In the genomic region with DNA sequence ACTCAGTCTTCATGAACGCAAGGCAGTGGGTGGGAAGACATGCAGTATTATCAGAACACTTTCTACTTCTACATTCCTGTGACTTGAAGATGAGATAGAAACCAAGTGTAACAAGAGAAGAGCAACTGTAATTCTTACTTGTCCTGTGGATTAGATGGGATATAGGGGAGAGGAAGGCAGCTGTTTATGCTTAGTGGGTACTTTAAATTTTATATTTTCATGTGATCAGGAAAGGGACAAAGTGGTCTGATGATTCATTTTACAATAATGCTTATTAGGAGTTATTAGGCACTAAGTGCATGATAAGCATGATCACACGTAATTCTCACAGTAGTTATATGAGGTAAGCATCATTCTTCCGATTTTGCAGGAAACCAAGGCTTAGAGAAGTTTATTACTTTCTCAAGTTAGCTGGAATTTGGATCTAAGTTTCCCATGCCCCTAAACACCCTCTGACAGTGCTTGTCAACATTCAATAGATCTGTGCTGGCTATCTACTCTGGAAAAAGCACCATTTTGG, we compare ENCODE assay signal across 19 cellular contexts. TPM values are rescaled to one million over a fixed set of nuclear protein-coding genes. Genes with fewer than 3 reads are reported as not detected.
DNase-seq lines count a peak whose midpoint lies in the region; FAIRE-seq and TF ChIP-seq lines count a peak whose summit lies in the region.
"Had no signal": no experiment of that assay in that cellular context is flagged by ENCODE, and none has a peak within 500 bp of the region (broad histone marks: within the 10 kb centered on the region; RNA-seq: fewer than 3 reads in every experiment).

No MANE protein-coding gene starts in this region.

- H3K9ac ChIP-seq in kidney (ENCODE audit: low read length in 2 of 2): no peak overlapping the region

- no peak for TF ChIP-seq POLR2A in GM12891 (IDR thresholded peaks at IDR 0.05; ENCODE audit: low read depth, low read length)

- FAIRE-seq in GM12891 (lab: Jason Lieb, UNC): peak; percentile 5
- peak; percentile 84 for FAIRE-seq in urothelium cell line (lab: Jason Lieb, UNC)
- no peak for FAIRE-seq in kidney (lab: Jason Lieb, UNC)
- FAIRE-seq: A204.1, GM12878, GM19239, H1, K562 had no signal

- no peaks in the 10 kb centered on the region for H3K36me3 ChIP-seq in kidney (ENCODE audit: control insufficient read depth in 1 of 2, insufficient read depth in 2 of 2, low read length in 2 of 2)

- intact Hi-C loops in kidney (cut with DNase I): no loop called here

- H3K4me1 ChIP-seq in kidney (ENCODE audit: control insufficient read depth in 1 of 2, insufficient read depth in 1 of 2, low read depth in 1 of 2, low read length in 2 of 2): no peaks in the 10 kb centered on the region

- no peak overlapping the region for H3K27ac ChIP-seq in kidney (ENCODE audit: low read depth in 2 of 2, low read length in 2 of 2)
- H3K27ac ChIP-seq: C4-2B had no signal

- TF ChIP-seq CTCF in fibroblast of villous mesenchyme (IDR thresholded peaks at IDR 0.05; ENCODE audit: insufficient read depth, low read depth, low read length) (no peak), retinal pigment epithelial cell (conservative IDR thresholded peaks at IDR 0.05; ENCODE audit: low read depth, low read length) (no peak), kidney (IDR thresholded peaks at IDR 0.05; ENCODE audit: borderline replicate concordance, extremely low read depth, insufficient read depth) (no peak)

- DNase-seq in GM12891 (ENCODE audit: insufficient read length, low spot score) (no peak), fibroblast of villous mesenchyme (ENCODE audit: low read depth) (peak; percentile 91), retinal pigment epithelial cell (ENCODE audit: low read depth) (peak; percentile 90), urothelium cell line (ENCODE audit: low spot score) (no peak), kidney (no peak), NCI-H1092 (lab: John Stamatoyannopoulos, UW) (no peak), KG1 (lab: John Stamatoyannopoulos, UW) (no peak)
- DNase-seq: ACHN; AML-193; CD4-positive, alpha-beta memory T cell; DMS79 treated with DMSO at 0.1 percent for 48 hours; EL; H9 had no signal

- H3K9me3 ChIP-seq in kidney (ENCODE audit: control insufficient read depth in 1 of 2, low read length in 2 of 2): no peaks in the 10 kb centered on the region

- H3K4me3 ChIP-seq in fibroblast of villous mesenchyme (ENCODE audit: low read depth, low read length) (no peak overlapping the region), retinal pigment epithelial cell (ENCODE audit: low read length) (no peak overlapping the region), kidney (ENCODE audit: low read length in 2 of 2) (no peak overlapping the region)
- H3K4me3 ChIP-seq: GM12878, K562 had no signal

TF ChIP-seq in GM12891, 5 proteins besides CTCF, POLR2A, EP300 and RAD21:
- TF ChIP-seq POLR2AphosphoS5 (IDR thresholded peaks at IDR 0.05; ENCODE audit: low read depth, low read length): no peak
- TF ChIP-seq POU2F2 (IDR thresholded peaks at IDR 0.05; ENCODE audit: low read depth, low read length): no peak
- TF ChIP-seq SPI1 (IDR thresholded peaks at IDR 0.05; ENCODE audit: low read depth, low read length): no peak
- TF ChIP-seq TAF1 (IDR thresholded peaks at IDR 0.05; ENCODE audit: low read depth, low read length): no peak
- no peak for TF ChIP-seq PAX5 (IDR thresholded peaks at IDR 0.05; ENCODE audit: insufficient read depth, low read length, severe bottlenecking)

RNA-seq across cellular contexts. Expression of a gene that starts 52.7 kb away (rescaled TPM):
- not detected for polyA plus RNA-seq in GM12891 (2012; ENCODE audit: low read depth, missing spikeins)
- total RNA-seq in fibroblast of villous mesenchyme (1.3 and 5.2 TPM in 2 replicates), kidney (10.0 TPM)
- polyA plus RNA-seq in kidney (ENCODE audit: insufficient read depth, low read depth, low replicate concordance): 3.4 TPM
- total RNA-seq: K562 had no signal
- polyA plus RNA-seq: K562 had no signal

Comparison
In these comparisons a context has a peak if more than half of its experiments do, and no peak if none do; other contexts are left out.
1. DNase-seq: peak in fibroblast of villous mesenchyme (single experiment) and retinal pigment epithelial cell (single experiment); none in GM12891 (single experiment), urothelium cell line (single experiment), kidney (single experiment), NCI-H1092 (single experiment) and KG1 (single experiment).